ENCODE assay signal across 8 cellular contexts in the genomic region with DNA sequence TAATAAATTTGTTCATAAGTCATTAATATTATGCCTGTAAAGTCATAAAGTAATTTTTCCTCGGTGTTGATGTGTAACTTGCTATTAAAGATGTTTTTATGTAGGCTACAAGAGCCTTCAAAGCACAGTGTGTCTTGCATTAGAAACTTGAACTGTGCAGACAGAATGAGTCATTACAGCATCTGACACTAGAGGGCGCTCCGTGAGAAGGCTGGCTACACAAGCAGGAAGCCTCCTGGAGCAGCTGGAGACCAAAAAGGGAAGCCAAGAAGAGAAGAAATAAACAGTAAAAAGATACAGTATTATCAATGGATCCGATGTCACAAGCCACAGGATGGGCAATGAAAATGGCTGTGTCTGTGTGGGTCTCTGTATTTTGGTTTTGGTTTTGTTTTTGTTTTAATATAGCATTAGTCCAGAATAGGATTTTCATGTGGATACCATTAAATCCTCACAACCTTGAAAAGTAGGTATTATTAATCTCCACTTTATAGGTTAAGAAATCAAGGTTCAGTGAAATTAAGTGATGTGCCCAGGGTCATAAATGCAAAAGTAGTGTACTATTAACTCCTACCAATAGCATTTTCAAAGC. TPM values are rescaled to one million over a fixed set of nuclear protein-coding genes. Genes with fewer than 3 reads are reported as not detected.
DNase-seq lines count a peak whose midpoint lies in the region; ATAC-seq and TF ChIP-seq lines count a peak whose summit lies in the region.

No MANE protein-coding gene starts in this region.

- no peaks in the 10 kb centered on the region for H3K79me2 ChIP-seq in neural cell (replicated peaks; ENCODE audit: insufficient read depth, low read length)

- H3K27me3 ChIP-seq in Peyer's patch (no peaks in the 10 kb centered on the region), neural cell (ENCODE audit: insufficient read depth, low read depth, low read length) (no peaks in the 10 kb centered on the region)

- H3K27ac Mint-ChIP-seq in stimulated activated naive CD8-positive, alpha-beta T cell treated with anti-CD3 and anti-CD28 coated beads, Interleukin-15, amount 100 ng/mL, for 72 hours: no peak overlapping the region

- no peaks in the 10 kb centered on the region for H3F3A ChIP-seq in neural cell (ENCODE audit: insufficient read depth, low read length, poor library complexity, severe bottlenecking)

- no peak overlapping the region for H3K4me2 ChIP-seq in neural cell (ENCODE audit: low read length)

- no peak for TF ChIP-seq EP300 in neural cell (conservative IDR thresholded peaks at IDR 0.05; ENCODE audit: poor library complexity, severe bottlenecking)

- H3K36me3 ChIP-seq in Peyer's patch (no peaks in the 10 kb centered on the region), neural cell (ENCODE audit: insufficient read depth, low read length) (no peaks in the 10 kb centered on the region)

- no peaks in the 10 kb centered on the region for H3K9me3 ChIP-seq in Peyer's patch
- no peaks in the 10 kb centered on the region for H3K9me3 ChIP-seq in neural cell (ENCODE audit: low read length)

- H3K4me3 ChIP-seq in Peyer's patch (no peak overlapping the region), neural cell (ENCODE audit: low read length) (no peak overlapping the region)

- peak; percentile 88 for TF ChIP-seq RAD21 in neural cell (conservative IDR thresholded peaks at IDR 0.05)

- no peak overlapping the region for H3K4me3 Mint-ChIP-seq in stimulated activated naive CD8-positive, alpha-beta T cell treated with anti-CD3 and anti-CD28 coated beads, Interleukin-15, amount 100 ng/mL, for 72 hours

- H3K27ac ChIP-seq in Peyer's patch: no peak overlapping the region
- no peak overlapping the region for H3K27ac ChIP-seq in neural cell (ENCODE audit: low read length)

- H3K4me1 ChIP-seq in Peyer's patch: no peaks in the 10 kb centered on the region

- DNase-seq in DMS114 treated with DMSO at 0.1 percent for 48 hours (lab: John Stamatoyannopoulos, UW; ENCODE audit: unreplicated experiment) (peak; percentile 80), KG1 (lab: John Stamatoyannopoulos, UW) (peak; percentile 86), Peyer's patch (peak; percentile 69 to 95 (median 89)), fibroblast of gingiva (ENCODE audit: low read depth) (peak; percentile 77)
- peak; percentile 76 for DNase-seq in activated T-cell treated with anti-CD3 and anti-CD28 coated beads, Interleukin-2, amount 50 U/mL, for 1 hour
- peak; percentile 76 to 81 for DNase-seq in stimulated activated naive CD8-positive, alpha-beta T cell treated with anti-CD3 and anti-CD28 coated beads, Interleukin-15, amount 100 ng/mL, for 72 hours

- TF ChIP-seq CTCF in Peyer's patch (IDR thresholded peaks at IDR 0.05): peak; percentile 61 to 95 (median 90)
- TF ChIP-seq CTCF in neural cell (IDR thresholded peaks at IDR 0.05; ENCODE audit: poor library complexity, severe bottlenecking): peak; percentile 88

- H3K27me3 Mint-ChIP-seq in stimulated activated naive CD8-positive, alpha-beta T cell treated with anti-CD3 and anti-CD28 coated beads, Interleukin-15, amount 100 ng/mL, for 72 hours: peaks cover 6% of the 10 kb centered on the region

- peak; percentile 85 for ATAC-seq in GM21526 (IDR thresholded peaks at IDR 0.05; ENCODE audit: low FRiP score, unreplicated experiment)
- ATAC-seq in stimulated activated naive CD8-positive, alpha-beta T cell treated with anti-CD3 and anti-CD28 coated beads, Interleukin-15, amount 100 ng/mL, for 72 hours: peak; percentile 91

- H2AFZ ChIP-seq in neural cell (ENCODE audit: low read depth, low read length): no peak overlapping the region

- TF ChIP-seq POLR2A in Peyer's patch (IDR thresholded peaks at IDR 0.05): no peak

- no peaks in the 10 kb centered on the region for H4K20me1 ChIP-seq in neural cell (ENCODE audit: insufficient read depth)

- peaks cover 7% of the 10 kb centered on the region for H3K4me1 Mint-ChIP-seq in stimulated activated naive CD8-positive, alpha-beta T cell treated with anti-CD3 and anti-CD28 coated beads, Interleukin-15, amount 100 ng/mL, for 72 hours

- H3K9me2 ChIP-seq in neural cell (ENCODE audit: insufficient read depth, low read length): no peaks in the 10 kb centered on the region

- no peak overlapping the region for H3K9ac ChIP-seq in neural cell (ENCODE audit: low read length)

- no peaks in the 10 kb centered on the region for H3K9me3 Mint-ChIP-seq in stimulated activated naive CD8-positive, alpha-beta T cell treated with anti-CD3 and anti-CD28 coated beads, Interleukin-15, amount 100 ng/mL, for 72 hours

TF ChIP-seq in neural cell, 6 proteins besides CTCF, POLR2A, EP300 and RAD21:
- TF ChIP-seq TAF1 (IDR thresholded peaks at IDR 0.05; ENCODE audit: low read depth) (no peak), MXI1 (conservative IDR thresholded peaks at IDR 0.05; ENCODE audit: poor library complexity, severe bottlenecking) (peak; percentile 17), SMC3 (conservative IDR thresholded peaks at IDR 0.05; ENCODE audit: poor library complexity) (peak; percentile 89)

RNA-seq across cellular contexts. Expression of a gene that starts 16.1 kb away (rescaled TPM):
- total RNA-seq in Peyer's patch: 100 to 1,000 TPM in 1 of 4 donors, 10 to 100 TPM in 3; 28.9 to 113 (median 58.8) TPM
- 39.9 and 43.7 TPM in 2 replicates for polyA plus RNA-seq in neural cell
- 82.0 and 84.9 TPM in 2 replicates for polyA minus RNA-seq in neural cell
